ENCODE assay signal across 29 cellular contexts in genomic region chr17:55843785-55844184, GRCh38.
"Had no signal": no experiment of that assay in that cellular context is flagged by ENCODE, and none has a peak within 500 bp of the region (broad histone marks: within the 10 kb centered on the region; RNA-seq: fewer than 3 reads in every experiment).

No MANE protein-coding gene starts in this region.

- H3K4me2 ChIP-seq: neural progenitor cell, smooth muscle cell had no signal

- H3K4me3 ChIP-seq: neural progenitor cell, ovary, psoas muscle, skin epidermis, smooth muscle cell, spleen, suprapubic skin, testis, tibial artery, transverse colon, upper lobe of right lung, uterus had no signal

- H3K9me3 ChIP-seq: ovary, psoas muscle, spleen, suprapubic skin, testis, tibial artery, transverse colon, upper lobe of right lung, uterus had no signal

- ATAC-seq: naive thymus-derived CD4-positive, alpha-beta T cell; natural killer cell; psoas muscle; right cardiac atrium; sciatic nerve; stimulated activated memory B cell treated with anti-CD40 and anti-IgM and Interleukin-4, amounts not matched to agents 10 μg/mL and 1 μg/mL and 100 μg/mL, for 72 hours; stimulated activated naive CD8-positive, alpha-beta T cell treated with anti-CD3 and anti-CD28 coated beads, Interleukin-15, amount 100 ng/mL, for 72 hours; stimulated activated naive CD8-positive, alpha-beta T cell treated with anti-CD3 and anti-CD28 coated beads, Interleukin-15, Interleukin-2, amounts not matched to agents 100 U/mL and 50 U/mL, for 24 hours; upper lobe of right lung had no signal

- H3K9ac ChIP-seq: neural progenitor cell, parathyroid adenoma had no signal

- H3K36me3 ChIP-seq: neural progenitor cell, ovary, spleen, suprapubic skin, tibial artery, transverse colon, upper lobe of right lung, uterus had no signal

- H3K79me2 ChIP-seq: parathyroid adenoma had no signal

- H3K27ac ChIP-seq: neural progenitor cell, ovary, parathyroid adenoma, psoas muscle, skin epidermis, spleen, suprapubic skin, testis, tibial artery, transverse colon, upper lobe of right lung, uterus had no signal

- H2AFZ ChIP-seq: neural progenitor cell, parathyroid adenoma had no signal

- H3K4me1 ChIP-seq: neural progenitor cell, parathyroid adenoma, psoas muscle, upper lobe of right lung, uterus had no signal

- DNase-seq: naive thymus-derived CD4-positive, alpha-beta T cell; natural killer cell; occipital lobe; ovary; posterior cingulate gyrus; psoas muscle; right cardiac atrium; spleen; stimulated activated CD4-positive, alpha-beta T cell treated with anti-CD3 and anti-CD28 coated beads, Interleukin-12 subunit alpha, Interleukin-12 subunit beta, amount 100 ng/mL, for 4 hours; stimulated activated CD4-positive, alpha-beta T cell treated with anti-CD3 and anti-CD28 coated beads, Interleukin-1b, Interleukin-23, amount 100 ng/mL, for 48 hours; stimulated activated CD4-positive, alpha-beta T cell treated with anti-CD3 and anti-CD28 coated beads, Interleukin-4, amount 100 ng/mL, for 1 hour; stimulated activated CD4-positive, alpha-beta T cell treated with anti-CD3 and anti-CD28 coated beads, Interleukin-4, amount 100 ng/mL, for 4 hours; stimulated activated CD8-positive, alpha-beta memory T cell treated with anti-CD3 and anti-CD28 coated beads, Interleukin-4, amount 100 ng/mL, for 48 hours; stimulated activated naive CD4-positive, alpha-beta T cell; stimulated activated naive CD8-positive, alpha-beta T cell treated with anti-CD3 and anti-CD28 coated beads, Interleukin-15, amount 100 ng/mL, for 72 hours; stimulated activated naive CD8-positive, alpha-beta T cell treated with anti-CD3 and anti-CD28 coated beads, Interleukin-15, Interleukin-2, amounts not matched to agents 100 U/mL and 50 U/mL, for 24 hours; substantia nigra; testis; tibial artery; transverse colon; upper lobe of right lung; uterus had no signal

- H3K27me3 ChIP-seq: ovary, testis, tibial artery, transverse colon, upper lobe of right lung, uterus had no signal
